Comparison of ENCODE assay signal across 8 cellular contexts in the genomic region with DNA sequence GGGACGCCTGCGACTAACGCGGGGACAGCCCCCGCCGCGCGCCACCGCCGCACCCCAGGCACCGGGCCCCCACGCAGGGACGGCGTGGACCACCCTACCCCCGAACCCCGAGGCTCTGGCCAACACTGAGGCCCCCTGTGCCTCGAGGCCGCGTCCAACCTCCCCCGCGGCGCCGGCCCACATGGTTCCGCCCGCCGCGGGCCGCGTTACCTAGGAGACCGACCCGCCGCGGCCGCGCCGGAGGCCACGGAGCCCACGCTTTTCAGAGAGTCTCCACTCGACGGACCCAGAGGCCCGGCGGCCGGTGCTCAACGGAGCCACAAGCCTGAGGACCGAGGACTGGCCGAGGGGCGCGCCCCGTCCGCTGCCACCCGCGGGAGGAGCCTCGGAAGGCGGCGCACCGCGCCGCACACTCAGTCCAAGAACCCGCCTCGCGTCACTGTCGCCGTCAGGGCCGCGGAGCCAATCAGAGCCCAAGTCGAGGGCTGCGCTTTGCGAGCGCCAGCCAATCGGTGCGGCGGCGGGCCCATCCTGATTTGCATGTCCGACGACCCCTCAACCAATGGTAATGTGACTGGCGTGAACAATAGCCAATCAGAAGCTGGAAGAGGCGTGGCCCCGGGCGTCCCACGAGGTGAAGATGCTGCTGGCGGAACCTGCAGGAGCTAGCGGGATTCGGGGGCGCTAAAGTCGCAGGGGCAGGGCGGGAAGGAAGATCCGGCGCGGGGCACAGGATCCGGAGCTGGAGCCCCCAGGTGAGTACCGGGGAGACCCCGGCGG. TPM values are rescaled to one million over a fixed set of nuclear protein-coding genes. Genes with fewer than 3 reads are reported as not detected.
DNase-seq lines count a peak whose midpoint lies in the region; ATAC-seq and TF ChIP-seq lines count a peak whose summit lies in the region.

A gene (minus strand): TSS at position 392 of the 780 bp plus-strand sequence. CDS start 6,136 bp downstream, outside the sequence.

- H3K27me3 Mint-ChIP-seq in activated T-cell treated with anti-CD3 and anti-CD28 coated beads, Interleukin-2, amount 50 U/mL, for 24 hours: no peaks in the 10 kb centered on the region

- peak within 1 kb of the TSS; percentile 94 for H3K27ac Mint-ChIP-seq in activated T-cell treated with anti-CD3 and anti-CD28 coated beads, Interleukin-2, amount 50 U/mL, for 24 hours

- peak within 1 kb of the TSS; percentile 96 for H3K4me3 Mint-ChIP-seq in activated T-cell treated with anti-CD3 and anti-CD28 coated beads, Interleukin-2, amount 50 U/mL, for 24 hours

- peak; percentile 90 for ATAC-seq in GM21576 (IDR thresholded peaks at IDR 0.05; ENCODE audit: unreplicated experiment)

- peaks cover 5 to 16% of the 10 kb centered on the region in 2 donors for H3K4me1 ChIP-seq in mucosa of rectum (ENCODE audit: control insufficient read depth in 2 of 2, insufficient read depth in 2 of 2, low read length in 2 of 2)

- no peaks in the 10 kb centered on the region for H3K36me3 ChIP-seq in mucosa of rectum (ENCODE audit: control insufficient read depth in 2 of 2, insufficient read depth in 2 of 2, low read length in 2 of 2)

- peak; percentile 39; the same call in 1 of the 2 replicates for TF ChIP-seq EP300 in Ishikawa (IDR thresholded peaks at IDR 0.05; ENCODE audit: borderline replicate concordance)

- H3K4me1 Mint-ChIP-seq in activated T-cell treated with anti-CD3 and anti-CD28 coated beads, Interleukin-2, amount 50 U/mL, for 24 hours (ENCODE audit: low read depth): peaks cover 32% of the 10 kb centered on the region

- peak within 1 kb of the TSS; percentile 52 to 74 for H3K9ac ChIP-seq in mucosa of rectum (ENCODE audit: low read depth in 1 of 2, low read length in 2 of 2)

- H3K4me3 ChIP-seq in mucosa of rectum (ENCODE audit: low read length in 2 of 2): peak within 1 kb of the TSS; percentile 74 to 78

- peaks cover 2 to 7% of the 10 kb centered on the region in 2 donors for H3K27me3 ChIP-seq in mucosa of rectum (ENCODE audit: control insufficient read depth in 2 of 2, insufficient read depth in 2 of 2, low read length in 2 of 2)

- H3K9me3 ChIP-seq in mucosa of rectum (ENCODE audit: control insufficient read depth in 2 of 2, low read length in 2 of 2): no peaks in the 10 kb centered on the region

- peak; percentile 67 for TF ChIP-seq POLR2A in erythroblast (IDR thresholded peaks at IDR 0.05; ENCODE audit: low read length)

- peaks cover 20% of the 10 kb centered on the region for H3K36me3 Mint-ChIP-seq in activated T-cell treated with anti-CD3 and anti-CD28 coated beads, Interleukin-2, amount 50 U/mL, for 24 hours (ENCODE audit: low read depth)

- TF ChIP-seq RAD21 in Ishikawa (IDR thresholded peaks at IDR 0.05; ENCODE audit: low read depth): no peak

- H3K27ac ChIP-seq in mucosa of rectum (ENCODE audit: low read depth in 2 of 2, low read length in 2 of 2): peak within 1 kb of the TSS; percentile 86 to 87

- DNase-seq in DMS153 (lab: John Stamatoyannopoulos, UW) (peak; percentile 99), erythroblast (lab: John Stamatoyannopoulos, UW) (peak; percentile 100)
- peak; percentile 99 for DNase-seq in activated T-cell treated with anti-CD3 and anti-CD28 coated beads, Interleukin-2, amount 50 U/mL, for 24 hours
- peak; percentile 99 for DNase-seq in stimulated activated CD8-positive, alpha-beta memory T cell treated with anti-CD3 and anti-CD28 coated beads, Interleukin-4, amount 100 ng/mL, for 48 hours

- no peaks in the 10 kb centered on the region for H3K9me3 Mint-ChIP-seq in activated T-cell treated with anti-CD3 and anti-CD28 coated beads, Interleukin-2, amount 50 U/mL, for 24 hours

TF ChIP-seq in Ishikawa, 13 proteins besides CTCF, POLR2A, EP300 and RAD21 (continues in another document):
- TF ChIP-seq ZBTB7A (IDR thresholded peaks at IDR 0.05; ENCODE audit: low read depth) (peak; percentile 89), FOXM1 (IDR thresholded peaks at IDR 0.05; ENCODE audit: borderline replicate concordance, low read depth) (peak; percentile 32; the same call in 1 of the 2 replicates), EGR1 (IDR thresholded peaks at IDR 0.05) (0 out of 2 replicates have a peak, but pooled peaks have one; percentile 9), TAF1 (IDR thresholded peaks at IDR 0.05; ENCODE audit: low read depth) (peak; percentile 68; the same call in 1 of the 2 replicates), YY1 (IDR thresholded peaks at IDR 0.05; ENCODE audit: low read depth) (no peak), TCF12 (IDR thresholded peaks at IDR 0.05; ENCODE audit: low read depth) (no peak; the same call in 1 of the 2 replicates), NFIC (IDR thresholded peaks at IDR 0.05) (no peak), CEBPB (IDR thresholded peaks at IDR 0.05) (no peak), CREB1 (IDR thresholded peaks at IDR 0.05; ENCODE audit: low read depth) (peak; percentile 89), TEAD4 (IDR thresholded peaks at IDR 0.05) (no peak)
- TF ChIP-seq, protein P1, sequence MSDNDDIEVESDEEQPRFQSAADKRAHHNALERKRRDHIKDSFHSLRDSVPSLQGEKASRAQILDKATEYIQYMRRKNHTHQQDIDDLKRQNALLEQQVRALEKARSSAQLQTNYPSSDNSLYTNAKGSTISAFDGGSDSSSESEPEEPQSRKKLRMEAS (IDR thresholded peaks at IDR 0.05): peak; percentile 84
- TF ChIP-seq, protein P2, sequence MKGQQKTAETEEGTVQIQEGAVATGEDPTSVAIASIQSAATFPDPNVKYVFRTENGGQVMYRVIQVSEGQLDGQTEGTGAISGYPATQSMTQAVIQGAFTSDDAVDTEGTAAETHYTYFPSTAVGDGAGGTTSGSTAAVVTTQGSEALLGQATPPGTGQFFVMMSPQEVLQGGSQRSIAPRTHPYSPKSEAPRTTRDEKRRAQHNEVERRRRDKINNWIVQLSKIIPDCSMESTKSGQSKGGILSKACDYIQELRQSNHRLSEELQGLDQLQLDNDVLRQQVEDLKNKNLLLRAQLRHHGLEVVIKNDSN (IDR thresholded peaks at IDR 0.05): peak; percentile 53; the same call in 1 of the 2 replicates

TF ChIP-seq in PFSK-1, 5 proteins besides CTCF, POLR2A, EP300 and RAD21:
- TF ChIP-seq FOXP2 (optimal IDR thresholded peaks at IDR 0.05; ENCODE audit: borderline replicate concordance, extremely low read depth, extremely low read length, insufficient read depth): peak; percentile 14
- TF ChIP-seq SIN3A (IDR thresholded peaks at IDR 0.05; ENCODE audit: borderline replicate concordance, insufficient read depth, low read length): peak; percentile 77; the same call in 1 of the 2 replicates
- TF ChIP-seq, protein P3, sequence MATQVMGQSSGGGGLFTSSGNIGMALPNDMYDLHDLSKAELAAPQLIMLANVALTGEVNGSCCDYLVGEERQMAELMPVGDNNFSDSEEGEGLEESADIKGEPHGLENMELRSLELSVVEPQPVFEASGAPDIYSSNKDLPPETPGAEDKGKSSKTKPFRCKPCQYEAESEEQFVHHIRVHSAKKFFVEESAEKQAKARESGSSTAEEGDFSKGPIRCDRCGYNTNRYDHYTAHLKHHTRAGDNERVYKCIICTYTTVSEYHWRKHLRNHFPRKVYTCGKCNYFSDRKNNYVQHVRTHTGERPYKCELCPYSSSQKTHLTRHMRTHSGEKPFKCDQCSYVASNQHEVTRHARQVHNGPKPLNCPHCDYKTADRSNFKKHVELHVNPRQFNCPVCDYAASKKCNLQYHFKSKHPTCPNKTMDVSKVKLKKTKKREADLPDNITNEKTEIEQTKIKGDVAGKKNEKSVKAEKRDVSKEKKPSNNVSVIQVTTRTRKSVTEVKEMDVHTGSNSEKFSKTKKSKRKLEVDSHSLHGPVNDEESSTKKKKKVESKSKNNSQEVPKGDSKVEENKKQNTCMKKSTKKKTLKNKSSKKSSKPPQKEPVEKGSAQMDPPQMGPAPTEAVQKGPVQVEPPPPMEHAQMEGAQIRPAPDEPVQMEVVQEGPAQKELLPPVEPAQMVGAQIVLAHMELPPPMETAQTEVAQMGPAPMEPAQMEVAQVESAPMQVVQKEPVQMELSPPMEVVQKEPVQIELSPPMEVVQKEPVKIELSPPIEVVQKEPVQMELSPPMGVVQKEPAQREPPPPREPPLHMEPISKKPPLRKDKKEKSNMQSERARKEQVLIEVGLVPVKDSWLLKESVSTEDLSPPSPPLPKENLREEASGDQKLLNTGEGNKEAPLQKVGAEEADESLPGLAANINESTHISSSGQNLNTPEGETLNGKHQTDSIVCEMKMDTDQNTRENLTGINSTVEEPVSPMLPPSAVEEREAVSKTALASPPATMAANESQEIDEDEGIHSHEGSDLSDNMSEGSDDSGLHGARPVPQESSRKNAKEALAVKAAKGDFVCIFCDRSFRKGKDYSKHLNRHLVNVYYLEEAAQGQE (IDR thresholded peaks at IDR 0.05; ENCODE audit: insufficient read depth in 1 of 2, low read depth in 2 of 2, low read length in 2 of 2): no peak
- TF ChIP-seq TAF1 (IDR thresholded peaks at IDR 0.05; ENCODE audit: borderline replicate concordance, insufficient read depth, low read length): no peak
- peak; percentile 35; the same call in 1 of the 2 replicates for TF ChIP-seq POLR2AphosphoS5 (IDR thresholded peaks at IDR 0.05; ENCODE audit: low read depth, low read length)

RNA-seq across cellular contexts. Expression of the gene that starts here (rescaled TPM):
- polyA plus RNA-seq in PFSK-1 (2012; ENCODE audit: insufficient read length, low read depth): 13.4 TPM

Comparison
In these comparisons a context has a peak if more than half of its experiments do, and no peak if none do; other contexts are left out.
1. Peak in every context shown above with its lines: DNase-seq, ATAC-seq, H3K4me3 ChIP-seq and H3K27ac ChIP-seq.